ENCODE assay signal across 24 cellular contexts in the genomic region with DNA sequence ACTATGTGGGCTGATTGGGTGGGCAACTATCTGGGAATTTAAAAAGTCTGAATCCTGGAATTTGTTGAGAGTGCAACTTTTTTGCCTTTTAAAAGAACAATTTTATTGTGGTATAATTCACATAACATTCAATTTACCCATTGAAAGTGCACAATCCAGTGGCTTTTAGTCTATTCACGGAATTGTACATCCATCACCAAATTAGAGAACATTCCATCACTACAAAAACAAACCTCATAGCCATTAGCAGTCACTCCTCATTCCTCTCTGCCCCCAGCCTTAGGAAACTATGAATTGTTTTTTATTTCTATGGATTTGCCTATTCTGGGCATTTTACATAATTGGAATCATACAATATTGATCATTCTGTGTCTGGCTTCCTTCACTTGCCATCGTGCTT.
"Had no signal": no experiment of that assay in that cellular context is flagged by ENCODE, and none has a peak within 500 bp of the region (broad histone marks: within the 10 kb centered on the region; RNA-seq: fewer than 3 reads in every experiment).

No MANE protein-coding gene starts in this region.

- DNase-seq: effector CD8-positive, alpha-beta T cell; foreskin keratinocyte; heart right ventricle; hippocampal formation; left cardiac atrium; left lung; mammary epithelial cell; mesendoderm; midbrain; naive thymus-derived CD8-positive, alpha-beta T cell; small intestine; stimulated activated CD4-positive, alpha-beta T cell treated with anti-CD3 and anti-CD28 coated beads, Interleukin-15, amount 100 ng/mL, for 24 hours; stimulated activated CD4-positive, alpha-beta T cell treated with anti-CD3 and anti-CD28 coated beads, Interleukin-2, amount 100 ng/mL, for 48 hours; stimulated activated naive B cell treated with anti-CD40 and anti-IgM and Interleukin-4, amounts not matched to agents 10 μg/mL and 1 μg/mL and 100 μg/mL, for 72 hours had no signal

- H3K27me3 ChIP-seq: colonic mucosa, foreskin keratinocyte, neutrophil, right lobe of liver, tibial nerve, upper lobe of left lung had no signal

- H3K9me3 ChIP-seq: colonic mucosa, gastroesophageal sphincter, heart right ventricle, left lung, neutrophil, right lobe of liver, thoracic aorta, tibial nerve, upper lobe of left lung had no signal

- H3K4me3 ChIP-seq: colonic mucosa, gastroesophageal sphincter, heart right ventricle, left lung, right lobe of liver, thoracic aorta, tibial nerve, upper lobe of left lung had no signal

- ATAC-seq: esophagus mucosa; foreskin keratinocyte; gastroesophageal sphincter; heart right ventricle; left cardiac atrium; left lung; naive thymus-derived CD8-positive, alpha-beta T cell; right lobe of liver; stimulated activated naive B cell treated with anti-CD40 and anti-IgM and Interleukin-4, amounts not matched to agents 10 μg/mL and 1 μg/mL and 100 μg/mL, for 72 hours had no signal

- H3K4me1 ChIP-seq: colonic mucosa, gastroesophageal sphincter, heart right ventricle, left lung, parathyroid adenoma, right lobe of liver, tibial nerve had no signal

- H3K36me3 ChIP-seq: colonic mucosa, gastroesophageal sphincter, heart right ventricle, left lung, neutrophil, right lobe of liver, thoracic aorta, tibial nerve, upper lobe of left lung had no signal

- H3K27ac ChIP-seq: colonic mucosa, epithelial cell of prostate, foreskin keratinocyte, gastroesophageal sphincter, heart right ventricle, left lung, neutrophil, parathyroid adenoma, right lobe of liver, thoracic aorta, tibial nerve, upper lobe of left lung had no signal
